11 cellular contexts compared by ENCODE assay signal in genomic region chr5:670396-671270, GRCh38. TPM values are rescaled to one million over a fixed set of nuclear protein-coding genes. Genes with fewer than 3 reads are reported as not detected.
DNase-seq lines count a peak whose midpoint lies in the region; ATAC-seq and TF ChIP-seq lines count a peak whose summit lies in the region.
"Had no signal": no experiment of that assay in that cellular context is flagged by ENCODE, and none has a peak within 500 bp of the region (broad histone marks: within the 10 kb centered on the region; RNA-seq: fewer than 3 reads in every experiment).

No MANE protein-coding gene starts in this region.

- H3K36me3 ChIP-seq in NT2/D1 (ENCODE audit: insufficient read depth, insufficient read length, low read length) (peaks cover 26% of the 10 kb centered on the region), gastroesophageal sphincter (peaks cover 0 to 9% of the 10 kb centered on the region in 2 donors)

- no peak overlapping the region for H3K4me3 Mint-ChIP-seq in T-helper 2 cell treated with Interferon-gamma antibody and Interleukin-4, amounts not matched to agents 5 μg/mL and 100 μg/mL, for 36 hours
- H3K4me3 Mint-ChIP-seq: activated CD8-positive, alpha-beta T cell treated with anti-CD3 and anti-CD28 coated beads for 36 hours; activated T-helper 17 cell treated with anti-CD3 and anti-CD28 coated beads, Interleukin-2, amount 50 U/mL, for 72 hours had no signal

- H3K9me3 Mint-ChIP-seq in T-helper 2 cell treated with Interferon-gamma antibody and Interleukin-4, amounts not matched to agents 5 μg/mL and 100 μg/mL, for 36 hours = no peaks in the 10 kb centered on the region
- H3K9me3 Mint-ChIP-seq: activated CD8-positive, alpha-beta T cell treated with anti-CD3 and anti-CD28 coated beads for 36 hours; activated T-helper 17 cell treated with anti-CD3 and anti-CD28 coated beads, Interleukin-2, amount 50 U/mL, for 72 hours had no signal

- TF ChIP-seq EP300 in gastroesophageal sphincter (IDR thresholded peaks at IDR 0.05) = no peak

- peak overlapping the region; percentile 32 for H3K9ac ChIP-seq in NT2/D1 (ENCODE audit: insufficient read length, low read depth)

- H3K4me1 Mint-ChIP-seq in T-helper 2 cell treated with Interferon-gamma antibody and Interleukin-4, amounts not matched to agents 5 μg/mL and 100 μg/mL, for 36 hours (ENCODE audit: low read depth) = peaks cover 2% of the 10 kb centered on the region

- TF ChIP-seq POLR2A in gastroesophageal sphincter (IDR thresholded peaks at IDR 0.05) = no peak

- no peak for TF ChIP-seq CTCF in gastroesophageal sphincter (IDR thresholded peaks at IDR 0.05)

- no peak overlapping the region for H3K27ac Mint-ChIP-seq in T-helper 2 cell treated with Interferon-gamma antibody and Interleukin-4, amounts not matched to agents 5 μg/mL and 100 μg/mL, for 36 hours
- H3K27ac Mint-ChIP-seq: activated CD8-positive, alpha-beta T cell treated with anti-CD3 and anti-CD28 coated beads for 36 hours; activated T-helper 17 cell treated with anti-CD3 and anti-CD28 coated beads, Interleukin-2, amount 50 U/mL, for 72 hours had no signal

- peak overlapping the region in 3 of 4 donors; percentile 76 to 85 (median 78) for H3K27ac ChIP-seq in gastroesophageal sphincter
- H3K27ac ChIP-seq in substantia nigra (ENCODE audit: low read depth, low read length, poor library complexity, severe bottlenecking) = peak overlapping the region; percentile 100

- H3K27me3 ChIP-seq in NT2/D1 (ENCODE audit: insufficient read depth, insufficient read length) (no peaks in the 10 kb centered on the region), gastroesophageal sphincter (no peaks in the 10 kb centered on the region)

- peaks cover 8% of the 10 kb centered on the region for H3K36me3 Mint-ChIP-seq in T-helper 2 cell treated with Interferon-gamma antibody and Interleukin-4, amounts not matched to agents 5 μg/mL and 100 μg/mL, for 36 hours (ENCODE audit: low read depth)

- H3K9me3 ChIP-seq in NT2/D1 (ENCODE audit: insufficient read depth, low read length) = no peaks in the 10 kb centered on the region
- no peaks in the 10 kb centered on the region for H3K9me3 ChIP-seq in gastroesophageal sphincter

- ATAC-seq in gastroesophageal sphincter = no peak

- peak; percentile 9 for DNase-seq in activated naive CD4-positive, alpha-beta T cell treated with anti-CD3 and anti-CD28 coated beads, Interleukin-2, amount 50 U/mL, for 16 hours
- DNase-seq in activated naive CD4-positive, alpha-beta T cell (lab: John Stamatoyannopoulos, UW) = no peak
- no peak for DNase-seq in NT2/D1 (ENCODE audit: low read depth, low spot score)
- DNase-seq in substantia nigra (lab: John Stamatoyannopoulos, UW) = peak in 1 of 49 donors; percentile 44
- no peak for DNase-seq in T-helper 2 cell treated with Interferon-gamma antibody and Interleukin-4, amounts not matched to agents 5 μg/mL and 100 μg/mL, for 36 hours (ENCODE audit: low spot score)
- no peak for DNase-seq in NCI-H2081 treated with DMSO at 0.1 percent for 48 hours (lab: John Stamatoyannopoulos, UW)
- no peak for DNase-seq in GM19240 (ENCODE audit: insufficient read length, low spot score)
- DNase-seq: GOT3 had no signal

- H3K4me1 ChIP-seq in NT2/D1 (ENCODE audit: insufficient read depth, insufficient read length) (peaks cover 18% of the 10 kb centered on the region), gastroesophageal sphincter (peaks cover 11 to 93% (median 56%) of the 10 kb centered on the region in 3 donors)

- H3K4me3 ChIP-seq in NT2/D1 (ENCODE audit: insufficient read length, low read depth) (no peak overlapping the region), gastroesophageal sphincter (no peak overlapping the region)

- H3K27me3 Mint-ChIP-seq in T-helper 2 cell treated with Interferon-gamma antibody and Interleukin-4, amounts not matched to agents 5 μg/mL and 100 μg/mL, for 36 hours (ENCODE audit: low read depth) = no peaks in the 10 kb centered on the region
- H3K27me3 Mint-ChIP-seq: activated T-helper 17 cell treated with anti-CD3 and anti-CD28 coated beads, Interleukin-2, amount 50 U/mL, for 72 hours had no signal

- WGBS in gastroesophageal sphincter (ENCODE audit: low coverage in 1 of 2), 2 donors = 0% methylated on average over 1 of the region's 33 CpGs; no CpG with 5 or more reads in 1 of the 2 donors

RNA-seq across cellular contexts. Expression of gene TPPP, which starts 22.5 kb away (rescaled TPM):
- 10 to 100 TPM; 13.3 to 42.8 (median 32.0) TPM for total RNA-seq in gastroesophageal sphincter

RNA-seq across cellular contexts. Expression of gene CEP72, which starts 58.5 kb away (rescaled TPM):
- total RNA-seq in gastroesophageal sphincter = 1 to 10 TPM; 2.1 to 8.7 (median 3.8) TPM
